In the genomic region with DNA sequence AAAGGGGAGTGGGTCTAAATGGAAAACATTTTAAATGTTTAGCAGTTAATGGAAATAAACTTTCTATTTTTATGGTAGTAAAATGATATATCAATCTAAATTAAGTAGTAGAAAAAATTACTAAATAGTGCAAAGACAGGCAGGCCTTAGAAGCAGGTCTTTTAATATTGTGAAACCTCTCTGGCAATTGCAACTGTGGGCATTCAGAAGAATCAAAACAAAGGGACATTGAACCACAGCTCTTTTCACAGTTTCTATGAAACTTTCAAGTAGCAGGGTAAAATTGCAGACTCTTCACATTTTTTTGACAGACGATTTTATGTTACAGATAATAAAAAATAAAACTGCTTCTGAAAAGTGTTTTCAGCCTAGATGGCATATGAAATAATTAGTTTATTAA, we compare ENCODE assay signal across 22 cellular contexts.
"Had no signal": no experiment of that assay in that cellular context is flagged by ENCODE, and none has a peak within 500 bp of the region (broad histone marks: within the 10 kb centered on the region; RNA-seq: fewer than 3 reads in every experiment).

No MANE protein-coding gene starts in this region.

- H3K36me3 Mint-ChIP-seq: activated naive CD8-positive, alpha-beta T cell treated with anti-CD3 and anti-CD28 coated beads for 36 hours; immature natural killer cell; stimulated activated effector memory CD8-positive, alpha-beta T cell treated with anti-CD3 and anti-CD28 coated beads, Interleukin-12 subunit alpha, Interleukin-12 subunit beta, amount 100 ng/mL, for 72 hours had no signal

- ATAC-seq: activated CD8-positive, alpha-beta T cell treated with anti-CD3 and anti-CD28 coated beads, Interleukin-2, amount 10 ng/mL, durations not matched to agents 7 days and 5 days; activated T-cell treated with anti-CD3 and anti-CD28 coated beads, Interleukin-2, amount 50 U/mL, for 72 hours; stimulated activated effector memory CD8-positive, alpha-beta T cell treated with anti-CD3 and anti-CD28 coated beads, Interleukin-12 subunit alpha, Interleukin-12 subunit beta, amount 100 ng/mL, for 72 hours had no signal

- H3K4me3 Mint-ChIP-seq: activated CD4-positive, alpha-beta T cell treated with anti-CD3 and anti-CD28 coated beads, Interleukin-2, amount 10 ng/mL, durations not matched to agents 24 days and 14 days; activated CD8-positive, alpha-beta T cell treated with anti-CD3 and anti-CD28 coated beads, Interleukin-2, amount 10 ng/mL, durations not matched to agents 7 days and 5 days; activated naive CD8-positive, alpha-beta T cell treated with anti-CD3 and anti-CD28 coated beads for 36 hours; activated T-cell treated with anti-CD3 and anti-CD28 coated beads, Interleukin-2, amount 50 U/mL, for 72 hours; neural crest cell; stimulated activated effector memory CD8-positive, alpha-beta T cell treated with anti-CD3 and anti-CD28 coated beads, Interleukin-12 subunit alpha, Interleukin-12 subunit beta, amount 100 ng/mL, for 72 hours had no signal

- H3K36me3 ChIP-seq: esophagus squamous epithelium, ovary, sigmoid colon, thoracic aorta had no signal

- DNase-seq: activated CD4-positive, alpha-beta T cell treated with anti-CD3 and anti-CD28 coated beads, Interleukin-2, amount 10 ng/mL, durations not matched to agents 24 days and 14 days; activated CD4-positive, CD25-positive, alpha-beta regulatory T cell; activated CD8-positive, alpha-beta memory T cell treated with anti-CD3 and anti-CD28 coated beads, Interleukin-2, amount 50 U/mL, for 48 hours; activated CD8-positive, alpha-beta T cell treated with anti-CD3 and anti-CD28 coated beads, Interleukin-2, amount 10 ng/mL, durations not matched to agents 7 days and 5 days; activated gamma-delta T cell; activated naive CD8-positive, alpha-beta T cell treated with anti-CD3 and anti-CD28 coated beads for 36 hours; activated T-cell treated with anti-CD3 and anti-CD28 coated beads, Interleukin-2, amount 50 U/mL, for 72 hours; anterior cingulate cortex; cortex of kidney; effector CD4-positive, alpha-beta T cell; esophagus squamous epithelium; foreskin fibroblast; glutamatergic neuron; ovary; sigmoid colon; stimulated activated CD4-positive, alpha-beta T cell treated with anti-CD3 and anti-CD28 coated beads, Interleukin-12 subunit alpha, Interleukin-12 subunit beta, amount 100 ng/mL, for 4 hours; stimulated activated CD4-positive, alpha-beta T cell treated with anti-CD3 and anti-CD28 coated beads, Interleukin-2, amount 100 ng/mL, for 24 hours had no signal

- H3K27ac Mint-ChIP-seq: activated CD4-positive, alpha-beta T cell treated with anti-CD3 and anti-CD28 coated beads, Interleukin-2, amount 10 ng/mL, durations not matched to agents 24 days and 14 days; activated CD8-positive, alpha-beta T cell treated with anti-CD3 and anti-CD28 coated beads, Interleukin-2, amount 10 ng/mL, durations not matched to agents 7 days and 5 days; activated naive CD8-positive, alpha-beta T cell treated with anti-CD3 and anti-CD28 coated beads for 36 hours; activated T-cell treated with anti-CD3 and anti-CD28 coated beads, Interleukin-2, amount 50 U/mL, for 72 hours; stimulated activated effector memory CD8-positive, alpha-beta T cell treated with anti-CD3 and anti-CD28 coated beads, Interleukin-12 subunit alpha, Interleukin-12 subunit beta, amount 100 ng/mL, for 72 hours had no signal

- H3K27me3 ChIP-seq: esophagus squamous epithelium, ovary, sigmoid colon had no signal

- H3K4me3 ChIP-seq: esophagus squamous epithelium, lung, ovary, sigmoid colon, thoracic aorta had no signal

- H3K9me3 ChIP-seq: esophagus squamous epithelium, ovary, sigmoid colon had no signal

- H3K9me3 Mint-ChIP-seq: activated CD4-positive, alpha-beta T cell treated with anti-CD3 and anti-CD28 coated beads, Interleukin-2, amount 10 ng/mL, durations not matched to agents 24 days and 14 days; activated naive CD8-positive, alpha-beta T cell treated with anti-CD3 and anti-CD28 coated beads for 36 hours; neural crest cell had no signal

- H3K27ac ChIP-seq: esophagus squamous epithelium, ovary, sigmoid colon, thoracic aorta had no signal

- H3K4me1 ChIP-seq: esophagus squamous epithelium, sigmoid colon had no signal

- H3K4me1 Mint-ChIP-seq: activated CD4-positive, alpha-beta T cell treated with anti-CD3 and anti-CD28 coated beads, Interleukin-2, amount 10 ng/mL, durations not matched to agents 24 days and 14 days; activated naive CD8-positive, alpha-beta T cell treated with anti-CD3 and anti-CD28 coated beads for 36 hours; stimulated activated effector memory CD8-positive, alpha-beta T cell treated with anti-CD3 and anti-CD28 coated beads, Interleukin-12 subunit alpha, Interleukin-12 subunit beta, amount 100 ng/mL, for 72 hours had no signal

- H3K27me3 Mint-ChIP-seq: activated CD4-positive, alpha-beta T cell treated with anti-CD3 and anti-CD28 coated beads, Interleukin-2, amount 10 ng/mL, durations not matched to agents 24 days and 14 days had no signal
